Comparison of ENCODE assay signal across 24 cellular contexts in the genomic region with DNA sequence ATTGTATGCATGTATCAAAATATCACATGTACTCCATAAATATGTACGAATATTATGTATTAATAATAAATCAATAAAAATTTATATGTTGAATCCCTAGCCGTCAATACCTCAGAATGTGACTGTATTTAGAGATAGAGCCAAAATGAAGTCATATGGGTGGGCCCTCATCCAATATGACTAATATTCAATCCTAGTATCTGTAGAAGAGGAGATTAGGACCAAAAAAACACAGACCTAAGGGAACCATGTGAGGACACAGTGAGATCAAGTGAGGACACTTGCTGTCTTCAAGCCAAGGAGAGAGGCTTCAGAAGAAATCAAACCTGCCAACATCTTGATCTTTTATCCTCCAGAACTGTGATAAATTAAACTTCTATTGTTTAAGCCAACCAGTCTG. TPM values are rescaled to one million over a fixed set of nuclear protein-coding genes. Genes with fewer than 3 reads are reported as not detected.
"Had no signal": no experiment of that assay in that cellular context is flagged by ENCODE, and none has a peak within 500 bp of the region (broad histone marks: within the 10 kb centered on the region; RNA-seq: fewer than 3 reads in every experiment).

No MANE protein-coding gene starts in this region.

- H3K4me3 ChIP-seq: coronary artery, esophagus squamous epithelium, left lung, lung, neural progenitor cell, smooth muscle cell, testis, vagina had no signal

- H3K4me1 ChIP-seq: testis had no signal

- H3K4me2 ChIP-seq: neural progenitor cell, smooth muscle cell had no signal

- H2AFZ ChIP-seq: neural progenitor cell had no signal

- H3K36me3 ChIP-seq: esophagus squamous epithelium, left lung, neural progenitor cell, vagina had no signal

- ATAC-seq: activated T-cell treated with anti-CD3 and anti-CD28 coated beads, Interleukin-2, amount 50 U/mL, for 4 hours; left lung; naive thymus-derived CD8-positive, alpha-beta T cell; sciatic nerve; stimulated activated naive B cell treated with anti-CD40 and anti-IgM and Interleukin-4, amounts not matched to agents 10 μg/mL and 1 μg/mL and 100 μg/mL, for 72 hours had no signal

- H3K9ac ChIP-seq: neural progenitor cell had no signal

- H3K9me3 ChIP-seq: esophagus squamous epithelium, left lung, testis, vagina had no signal

- H3K27ac ChIP-seq: coronary artery, esophagus squamous epithelium, left lung, neural progenitor cell, testis, vagina had no signal

- H3K27me3 ChIP-seq: esophagus squamous epithelium, left lung, neural progenitor cell, testis, vagina had no signal

- DNase-seq: activated CD4-positive, alpha-beta T cell treated with anti-CD3 and anti-CD28 coated beads for 1 hour; activated CD8-positive, alpha-beta memory T cell treated with anti-CD3 and anti-CD28 coated beads for 24 hours; activated CD8-positive, alpha-beta memory T cell treated with anti-CD3 and anti-CD28 coated beads, Interleukin-2, amount 50 U/mL, for 4 hours; activated naive CD4-positive, alpha-beta T cell; activated T-cell treated with anti-CD3 and anti-CD28 coated beads, Interleukin-2, amount 50 U/mL, for 4 hours; cerebellar nuclear complex; esophagus squamous epithelium; foreskin melanocyte; hippocampal formation; kidney glomerular epithelial cell; left lung; naive thymus-derived CD8-positive, alpha-beta T cell; posterior cingulate gyrus; stimulated activated CD4-positive, alpha-beta T cell treated with anti-CD3 and anti-CD28 coated beads, Interleukin-15, amount 100 ng/mL, for 24 hours; stimulated activated CD8-positive, alpha-beta memory T cell treated with anti-CD3 and anti-CD28 coated beads, Interleukin-4, amount 100 ng/mL, for 48 hours; stimulated activated naive B cell treated with anti-CD40 and anti-IgM and Interleukin-4, amounts not matched to agents 10 μg/mL and 1 μg/mL and 100 μg/mL, for 72 hours; testis; trophoblast cell had no signal

RNA-seq across cellular contexts. Expression of a gene that starts 27.0 kb away (rescaled TPM):
- polyA plus RNA-seq: naive thymus-derived CD8-positive, alpha-beta T cell had no signal
